8 cellular contexts compared by ENCODE assay signal in the genomic region with DNA sequence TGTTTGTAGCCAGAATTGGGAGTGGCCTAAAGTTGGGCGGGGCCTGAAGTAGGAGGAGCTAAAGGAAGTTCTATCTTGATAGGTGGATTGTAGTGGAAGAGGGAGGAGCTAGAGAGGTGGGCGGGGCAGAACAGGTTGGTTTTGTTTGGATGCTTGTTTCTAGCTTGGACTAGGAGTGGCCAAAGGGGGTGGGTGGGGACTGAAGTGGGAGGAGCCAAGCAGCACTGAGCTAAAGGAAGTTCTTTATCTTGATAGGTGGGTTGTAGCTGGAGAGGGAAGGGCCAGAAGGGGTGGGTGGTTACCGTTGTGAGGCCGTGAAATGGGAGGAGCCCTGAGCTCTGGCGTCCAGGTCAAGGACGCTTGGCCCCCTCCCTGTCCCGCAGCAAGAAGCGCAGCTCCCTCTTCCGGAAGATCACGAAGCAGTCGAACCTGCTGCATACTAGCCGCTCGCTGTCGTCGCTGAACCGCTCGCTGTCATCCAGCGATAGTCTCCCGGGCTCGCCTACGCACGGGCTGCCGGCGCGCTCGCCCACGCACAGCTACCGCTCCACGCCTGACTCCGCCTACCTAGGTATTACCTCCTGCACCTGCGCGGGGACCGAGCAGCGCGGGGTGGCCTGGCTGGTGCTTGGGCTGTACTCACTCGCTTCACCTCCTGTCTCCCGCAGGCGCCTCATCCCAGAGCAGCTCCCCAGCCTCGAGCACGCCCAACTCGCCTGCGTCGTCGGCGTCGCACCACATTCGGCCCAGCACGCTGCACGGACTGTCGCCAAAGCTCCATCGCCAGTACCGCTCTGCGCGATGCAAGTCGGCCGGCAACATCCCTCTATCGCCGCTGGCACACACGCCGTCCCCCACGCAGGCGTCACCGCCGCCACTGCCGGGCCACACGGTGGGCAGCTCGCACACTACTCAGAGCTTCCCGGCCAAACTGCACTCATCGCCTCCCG. TPM values are rescaled to one million over a fixed set of nuclear protein-coding genes. Genes with fewer than 3 reads are reported as not detected.
DNase-seq lines count a peak whose midpoint lies in the region; ATAC-seq and TF ChIP-seq lines count a peak whose summit lies in the region.

No MANE protein-coding gene starts in this region.

- peak; percentile 14 for DNase-seq in NCI-H1436 (lab: John Stamatoyannopoulos, UW)
- no peak for DNase-seq in NCI-H1436 treated with DMSO at 0.1 percent for 48 hours (lab: John Stamatoyannopoulos, UW)
- DNase-seq in SK-MEL-5 (ENCODE audit: low read depth, low spot score) = peak; percentile 47
- DNase-seq in MCF 10A (ENCODE audit: unreplicated experiment) = peak; percentile 23
- peak; percentile 86 to 87 for DNase-seq in left colon
- DNase-seq in stimulated activated naive CD8-positive, alpha-beta T cell treated with anti-CD3 and anti-CD28 coated beads, Interleukin-15, amount 100 ng/mL, for 72 hours = peak; percentile 57 to 66
- no peak for DNase-seq in DMS79 (lab: John Stamatoyannopoulos, UW)

- no peak overlapping the region for H3K27ac Mint-ChIP-seq in MCF 10A (ENCODE audit: low read depth, unreplicated experiment)
- H3K27ac Mint-ChIP-seq in stimulated activated naive CD8-positive, alpha-beta T cell treated with anti-CD3 and anti-CD28 coated beads, Interleukin-15, amount 100 ng/mL, for 72 hours = peak overlapping the region in 1 of 2 donors; percentile 59

- H3K4me3 Mint-ChIP-seq in MCF 10A (ENCODE audit: unreplicated experiment) = no peak overlapping the region
- H3K4me3 Mint-ChIP-seq in stimulated activated naive CD8-positive, alpha-beta T cell treated with anti-CD3 and anti-CD28 coated beads, Interleukin-15, amount 100 ng/mL, for 72 hours = peak overlapping the region; percentile 27 to 71

- in situ Hi-C loops in SK-MEL-5 (cut with HindIII; ENCODE audit: low pct_unique_long_range_greater_than_20kb, low sequenced_read_pairs) = no loop called here

- CTCF ChIA-PET in MCF 10A (lab: Yijun Ruan, JAX) = interaction anchor here (0.7 to 1.3 kb wide), 3 partner anchors 11 to 113 kb away, joined by 3 to 5 read pairs (median 4); no protein-coding TSS in a partner anchor

- H3K9me3 Mint-ChIP-seq in MCF 10A (ENCODE audit: unreplicated experiment) = peaks cover 9% of the 10 kb centered on the region
- H3K9me3 Mint-ChIP-seq in stimulated activated naive CD8-positive, alpha-beta T cell treated with anti-CD3 and anti-CD28 coated beads, Interleukin-15, amount 100 ng/mL, for 72 hours = peaks cover 0 to 3% of the 10 kb centered on the region in 2 donors

- POLR2A ChIA-PET in MCF 10A (lab: Yijun Ruan, JAX) = interaction anchor here (0.6 to 1.2 kb wide), 2 partner anchors 8 to 210 kb away, joined by 4 read pairs; partner anchors contain the start of gene DNASE2

- H3K27me3 Mint-ChIP-seq in MCF 10A (ENCODE audit: insufficient read depth, unreplicated experiment) = no peaks in the 10 kb centered on the region
- no peaks in the 10 kb centered on the region for H3K27me3 Mint-ChIP-seq in stimulated activated naive CD8-positive, alpha-beta T cell treated with anti-CD3 and anti-CD28 coated beads, Interleukin-15, amount 100 ng/mL, for 72 hours

- ATAC-seq in left colon = peak; percentile 91
- peak; percentile 72 for ATAC-seq in stimulated activated naive CD8-positive, alpha-beta T cell treated with anti-CD3 and anti-CD28 coated beads, Interleukin-15, amount 100 ng/mL, for 72 hours
- ATAC-seq in GM19035 (IDR thresholded peaks at IDR 0.05; ENCODE audit: unreplicated experiment) = no peak

- no peak for TF ChIP-seq CTCF in MCF 10A (IDR thresholded peaks at IDR 0.05; ENCODE audit: unreplicated experiment)

- no TSS peak for BruUV-seq in MCF 10A (replicated peaks; lab: Mats Ljungman, UMichigan)

- no peaks in the 10 kb centered on the region for H3K4me1 Mint-ChIP-seq in MCF 10A (ENCODE audit: insufficient read depth, unreplicated experiment)
- peaks cover 10% of the 10 kb centered on the region for H3K4me1 Mint-ChIP-seq in stimulated activated naive CD8-positive, alpha-beta T cell treated with anti-CD3 and anti-CD28 coated beads, Interleukin-15, amount 100 ng/mL, for 72 hours

- intact Hi-C loops in MCF 10A (cut with micrococcal nuclease) (no loop called here), left colon (cut with DNase I, micrococcal nuclease) (no loop called here)

- H3K36me3 Mint-ChIP-seq in MCF 10A (ENCODE audit: insufficient read depth, unreplicated experiment) = peaks cover 19% of the 10 kb centered on the region

RNA-seq across cellular contexts. Expression of gene DNASE2, which starts 8.0 kb away (rescaled TPM):
- total RNA-seq in SK-MEL-5 (2014; rRNA removed; shearing (Covaris generic)) = 74.1 and 75.9 TPM in 2 replicates
- polyA plus RNA-seq in SK-MEL-5 (2015; cell fraction: cytosol; rRNA removed) = 144 and 167 TPM in 2 replicates
- 14.9 and 15.6 TPM in 2 replicates for polyA plus RNA-seq in SK-MEL-5 (2015; cell fraction: nucleus; rRNA removed)
- total RNA-seq in MCF 10A (2022) (26.7 and 28.7 TPM in 2 replicates), left colon (10 to 100 TPM; 27.7 to 39.4 TPM)

RNA-seq across cellular contexts. Expression of gene KLF1, which starts 13.8 kb away (rescaled TPM):
- total RNA-seq in SK-MEL-5 (2014; rRNA removed; shearing (Covaris generic)) = 0.24 TPM in 1 of 2 replicates, not detected in the other
- 0.12 and 0.27 TPM in 2 replicates for polyA plus RNA-seq in SK-MEL-5 (2015; cell fraction: cytosol; rRNA removed)
- polyA plus RNA-seq in SK-MEL-5 (2015; cell fraction: nucleus; rRNA removed) = not detected in 2 replicates
- total RNA-seq in MCF 10A (2022) = not detected in 2 replicates
- not detected for total RNA-seq in left colon

RNA-seq across cellular contexts. Expression of gene GCDH, which starts 17.7 kb away (rescaled TPM):
- total RNA-seq in SK-MEL-5 (2014; rRNA removed; shearing (Covaris generic)) = 14.2 and 20.5 TPM in 2 replicates
- polyA plus RNA-seq in SK-MEL-5 (2015; cell fraction: cytosol; rRNA removed) = 36.7 and 41.0 TPM in 2 replicates
- polyA plus RNA-seq in SK-MEL-5 (2015; cell fraction: nucleus; rRNA removed) = 86.1 and 99.5 TPM in 2 replicates
- total RNA-seq in MCF 10A (2022) = 22.9 and 38.0 TPM in 2 replicates
- 10 to 100 TPM; 20.8 to 22.8 TPM for total RNA-seq in left colon

RNA-seq across cellular contexts. Expression of gene MAST1, which starts 34.9 kb away (rescaled TPM):
- total RNA-seq in SK-MEL-5 (2014; rRNA removed; shearing (Covaris generic)) = 1.9 and 2.3 TPM in 2 replicates
- polyA plus RNA-seq in SK-MEL-5 (2015; cell fraction: cytosol; rRNA removed) = 2.7 and 6.7 TPM in 2 replicates
- polyA plus RNA-seq in SK-MEL-5 (2015; cell fraction: nucleus; rRNA removed) = 16.3 and 41.1 TPM in 2 replicates
- total RNA-seq in MCF 10A (2022) = 1.0 and 1.6 TPM in 2 replicates
- total RNA-seq in left colon = 1 to 10 TPM in 1 of 2 donors, under 1 TPM in 1; 0.82 to 1.4 TPM

RNA-seq across cellular contexts. Expression of gene RTBDN, which starts 38.8 kb away (rescaled TPM):
- total RNA-seq in SK-MEL-5 (2014; rRNA removed; shearing (Covaris generic)) = 0.21 and 1.6 TPM in 2 replicates
- polyA plus RNA-seq in SK-MEL-5 (2015; cell fraction: cytosol; rRNA removed) = 3.6 and 4.3 TPM in 2 replicates
- 0.14 TPM in 1 of 2 replicates, not detected in the other for polyA plus RNA-seq in SK-MEL-5 (2015; cell fraction: nucleus; rRNA removed)
- total RNA-seq in MCF 10A (2022) = not detected in 2 replicates
- under 1 TPM in 1 of 2 donors, not detected in 1; 0.49 TPM for total RNA-seq in left colon

Comparison
In these comparisons a context has a peak if more than half of its experiments do, and no peak if none do; other contexts are left out.
1. DNase-seq: peak in NCI-H1436 (single experiment), SK-MEL-5 (single experiment), MCF 10A (single experiment), left colon (2 of 2) and stimulated activated naive CD8-positive, alpha-beta T cell treated with anti-CD3 and anti-CD28 coated beads, Interleukin-15, amount 100 ng/mL, for 72 hours (2 of 2); none in NCI-H1436 treated with DMSO at 0.1 percent for 48 hours (single experiment) and DMS79 (single experiment).